Comparison of ENCODE assay signal across 19 cellular contexts in the genomic region with DNA sequence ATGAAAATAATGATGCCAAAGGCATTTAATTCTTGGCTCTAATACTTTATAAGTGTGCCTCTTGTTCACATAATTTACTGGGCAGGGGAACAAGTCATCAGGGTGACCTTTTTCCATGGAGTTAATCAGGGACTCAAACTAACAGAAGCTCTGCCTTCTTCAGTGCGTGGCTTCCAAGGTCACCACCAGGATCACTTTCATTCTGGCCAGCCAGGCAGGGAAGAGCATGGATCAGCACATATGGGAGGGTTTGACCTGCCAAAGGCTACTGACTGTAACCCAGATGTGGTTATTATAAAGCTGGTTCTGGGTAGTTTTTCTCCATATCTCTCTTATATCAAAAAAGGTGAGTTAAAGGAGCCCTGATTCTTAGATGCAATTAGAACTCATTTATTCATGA.
"Had no signal": no experiment of that assay in that cellular context is flagged by ENCODE, and none has a peak within 500 bp of the region (broad histone marks: within the 10 kb centered on the region; RNA-seq: fewer than 3 reads in every experiment).

No MANE protein-coding gene starts in this region.

- H3K9me3 Mint-ChIP-seq: natural killer cell treated with Interleukin-12 subunit alpha and Interleukin-12 subunit beta and Interleukin-15 and Interleukin-18, amount 100 ng/mL, for 72 hours; stimulated activated naive B cell treated with anti-CD40 and anti-IgM and Interleukin-4, amounts not matched to agents 10 μg/mL and 1 μg/mL and 100 μg/mL, for 72 hours; type B pancreatic cell had no signal

- H3K4me3 ChIP-seq: coronary artery, heart left ventricle, lung, psoas muscle had no signal

- ATAC-seq: esophagus mucosa; heart left ventricle; left colon; left ventricle myocardium superior; natural killer cell treated with Interleukin-12 subunit alpha and Interleukin-12 subunit beta and Interleukin-15 and Interleukin-18, amount 100 ng/mL, for 72 hours; psoas muscle; sciatic nerve had no signal

- DNase-seq: effector CD4-positive, alpha-beta T cell; heart left ventricle; hippocampal formation; left colon; left ventricle myocardium superior; mesenchymal stem cell; midbrain; occipital lobe; psoas muscle; retina; stimulated activated CD4-positive, alpha-beta T cell treated with anti-CD3 and anti-CD28 coated beads, Interleukin-2, amount 100 ng/mL, for 24 hours; stimulated activated CD4-positive, alpha-beta T cell treated with anti-CD3 and anti-CD28 coated beads, Interleukin-4, amount 100 ng/mL, for 4 hours; stimulated activated naive B cell treated with anti-CD40 and anti-IgM and Interleukin-4, amounts not matched to agents 10 μg/mL and 1 μg/mL and 100 μg/mL, for 72 hours had no signal

- H3K27me3 ChIP-seq: heart left ventricle had no signal

- H3K27ac Mint-ChIP-seq: natural killer cell treated with Interleukin-12 subunit alpha and Interleukin-12 subunit beta and Interleukin-15 and Interleukin-18, amount 100 ng/mL, for 72 hours; stimulated activated naive B cell treated with anti-CD40 and anti-IgM and Interleukin-4, amounts not matched to agents 10 μg/mL and 1 μg/mL and 100 μg/mL, for 72 hours; type B pancreatic cell had no signal

- H3K4me3 Mint-ChIP-seq: natural killer cell treated with Interleukin-12 subunit alpha and Interleukin-12 subunit beta and Interleukin-15 and Interleukin-18, amount 100 ng/mL, for 72 hours; stimulated activated naive B cell treated with anti-CD40 and anti-IgM and Interleukin-4, amounts not matched to agents 10 μg/mL and 1 μg/mL and 100 μg/mL, for 72 hours; type B pancreatic cell had no signal

- H3K36me3 ChIP-seq: heart left ventricle had no signal

- H3K27ac ChIP-seq: coronary artery, heart left ventricle, psoas muscle had no signal

- H3K9me3 ChIP-seq: heart left ventricle, psoas muscle had no signal

- H3K36me3 Mint-ChIP-seq: natural killer cell treated with Interleukin-12 subunit alpha and Interleukin-12 subunit beta and Interleukin-15 and Interleukin-18, amount 100 ng/mL, for 72 hours; stimulated activated naive B cell treated with anti-CD40 and anti-IgM and Interleukin-4, amounts not matched to agents 10 μg/mL and 1 μg/mL and 100 μg/mL, for 72 hours; type B pancreatic cell had no signal

- H3K4me1 ChIP-seq: psoas muscle had no signal
